In the genomic region with DNA sequence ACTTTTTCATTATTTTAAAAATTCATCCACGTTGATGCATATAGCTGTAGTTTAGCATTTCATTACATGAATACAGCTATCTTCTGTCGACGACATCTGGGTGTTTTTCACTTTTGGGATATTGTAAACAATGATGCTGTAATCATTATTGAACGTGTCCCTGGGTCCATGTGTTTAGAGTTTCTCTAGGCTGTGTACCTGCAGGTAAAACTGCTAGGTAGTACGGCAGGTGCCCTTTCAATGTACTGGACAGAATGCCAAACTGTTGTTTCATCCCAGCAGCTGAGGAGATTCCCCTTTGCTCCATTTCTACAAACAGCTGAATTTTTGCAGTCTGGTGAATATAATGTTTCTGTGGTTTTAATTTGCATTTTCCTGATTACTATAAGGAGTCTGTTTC, we compare ENCODE assay signal across 17 cellular contexts.
A peak's percentile ranks its signal among the peaks of the same experiment; 100 is the strongest.
DNase-seq lines count a peak whose midpoint lies in the region; ATAC-seq, FAIRE-seq and TF ChIP-seq lines count a peak whose summit lies in the region.
"Had no signal": no experiment of that assay in that cellular context is flagged by ENCODE, and none has a peak within 500 bp of the region (broad histone marks: within the 10 kb centered on the region; RNA-seq: fewer than 3 reads in every experiment).

No MANE protein-coding gene starts in this region.

- no peak for TF ChIP-seq POLR2A in K562 (conservative IDR thresholded peaks at IDR 0.05)

- H2BK5ac ChIP-seq in H9 (ENCODE audit: insufficient read length, low read length), result no peak overlapping the region

- no peaks in the 10 kb centered on the region for H3K79me1 ChIP-seq in H9 (ENCODE audit: insufficient read depth, low read depth, low read length, poor library complexity, severe bottlenecking)

- no TSS peak for BruUV-seq in K562 (replicated peaks; lab: Mats Ljungman, UMichigan)

- no peaks in the 10 kb centered on the region for H4K20me1 ChIP-seq in H9 (ENCODE audit: control insufficient read depth, insufficient read depth, insufficient read length)
- H4K20me1 ChIP-seq in K562 (replicated peaks; ENCODE audit: control insufficient read depth, insufficient read depth, low read length), result no peaks in the 10 kb centered on the region

- H3K36me3 Mint-ChIP-seq in CD4-positive, alpha-beta memory T cell, result peaks cover 25 to 66% of the 10 kb centered on the region in 2 donors
- H3K36me3 Mint-ChIP-seq in H9 (ENCODE audit: insufficient read depth in 1 of 3, low read depth in 3 of 3), result peaks cover 0 to 23% (median 14%) of the 10 kb centered on the region in 3 experiments; a peak in 6 of 7 replicates
- H3K36me3 Mint-ChIP-seq in naive thymus-derived CD4-positive, alpha-beta T cell, result peaks cover 4 to 35% (median 18%) of the 10 kb centered on the region in 5 donors

- no peak overlapping the region for H3K4me3 ChIP-seq in CD4-positive, alpha-beta memory T cell (ENCODE audit: low read length in 2 of 2)
- H3K4me3 ChIP-seq in K562, result no peak overlapping the region
- H3K4me3 ChIP-seq in naive thymus-derived CD4-positive, alpha-beta T cell (ENCODE audit: low read length), result no peak overlapping the region
- H3K4me3 ChIP-seq: MG63, SK-N-MC had no signal

- no peaks in the 10 kb centered on the region for H3K9me1 ChIP-seq in K562 (ENCODE audit: control insufficient read depth, insufficient read depth, low read length)

- no peak overlapping the region for H2BK12ac ChIP-seq in H9 (ENCODE audit: insufficient read length, low read depth, low read length)

- H2AFZ ChIP-seq in H9 (ENCODE audit: low read length) (no peak overlapping the region), K562 (ENCODE audit: low read depth, low read length) (no peak overlapping the region)

- H3K27ac Mint-ChIP-seq in CD4-positive, alpha-beta memory T cell, result peak overlapping the region in 5 of 7 donors; percentile 8 to 73 (median 31)
- peak overlapping the region in 2 of 3 experiments; percentile 6 to 57; a peak in 3 of 7 replicates for H3K27ac Mint-ChIP-seq in H9
- peak overlapping the region in 7 of 9 donors; percentile 15 to 70 (median 58) for H3K27ac Mint-ChIP-seq in naive thymus-derived CD4-positive, alpha-beta T cell

- in situ Hi-C loops in K562 (cut with MboI), result no loop called here

- TF ChIP-seq RAD21 in K562 (CRISPR knock-in tag; conservative IDR thresholded peaks at IDR 0.05 in 1 of 2, IDR thresholded peaks at IDR 0.05 in 1 of 2), result no peak

- peaks cover 21% of the 10 kb centered on the region for H3K36me3 ChIP-seq in CD4-positive, alpha-beta memory T cell (ENCODE audit: insufficient read depth, low read length)
- H3K36me3 ChIP-seq in K562 (ENCODE audit: control insufficient read depth, insufficient read depth, low read length), result peaks cover 29% of the 10 kb centered on the region
- H3K36me3 ChIP-seq in naive thymus-derived CD4-positive, alpha-beta T cell (ENCODE audit: control insufficient read depth in 2 of 3, insufficient read depth in 3 of 3, low read length in 3 of 3), result peaks cover 4 to 38% (median 9%) of the 10 kb centered on the region in 3 experiments

- H3K4me3 Mint-ChIP-seq in CD4-positive, alpha-beta memory T cell, result no peak overlapping the region
- no peak overlapping the region for H3K4me3 Mint-ChIP-seq in H9
- no peak overlapping the region for H3K4me3 Mint-ChIP-seq in naive thymus-derived CD4-positive, alpha-beta T cell

- no peak overlapping the region for H3K27ac ChIP-seq in CD4-positive, alpha-beta memory T cell (ENCODE audit: low read depth, low read length)
- no peak overlapping the region for H3K27ac ChIP-seq in H9 (ENCODE audit: insufficient read length, low read depth, low read length)
- H3K27ac ChIP-seq in K562 (ENCODE audit: extremely low read depth, low read depth, low read length), result no peak overlapping the region
- no peak overlapping the region for H3K27ac ChIP-seq in naive thymus-derived CD4-positive, alpha-beta T cell (ENCODE audit: low read depth, low read length)
- H3K27ac ChIP-seq: SK-N-MC had no signal

- no peaks in the 10 kb centered on the region for H3K9me3 ChIP-seq in CD4-positive, alpha-beta memory T cell (ENCODE audit: control insufficient read depth in 1 of 2, low read length in 2 of 2)
- H3K9me3 ChIP-seq in H9 (ENCODE audit: control insufficient read depth, low read depth, low read length) (no peaks in the 10 kb centered on the region), K562 (replicated peaks; ENCODE audit: control insufficient read depth, insufficient read depth, low read depth, low read length) (no peaks in the 10 kb centered on the region)
- H3K9me3 ChIP-seq in naive thymus-derived CD4-positive, alpha-beta T cell (ENCODE audit: control insufficient read depth in 2 of 3, low read length in 3 of 3), result no peaks in the 10 kb centered on the region
- H3K9me3 ChIP-seq: MG63 had no signal

- no peak overlapping the region for H3K14ac ChIP-seq in H9 (ENCODE audit: insufficient read depth, low read length)

- no peaks in the 10 kb centered on the region for H3K9me3 Mint-ChIP-seq in CD4-positive, alpha-beta memory T cell
- H3K9me3 Mint-ChIP-seq in H9, result no peaks in the 10 kb centered on the region
- H3K9me3 Mint-ChIP-seq in naive thymus-derived CD4-positive, alpha-beta T cell, result no peaks in the 10 kb centered on the region

- no peaks in the 10 kb centered on the region for H3K27me3 Mint-ChIP-seq in CD4-positive, alpha-beta memory T cell
- H3K27me3 Mint-ChIP-seq in H9 (ENCODE audit: low read depth), result no peaks in the 10 kb centered on the region
- H3K27me3 Mint-ChIP-seq in naive thymus-derived CD4-positive, alpha-beta T cell, result no peaks in the 10 kb centered on the region

- ATAC-seq in K562, result peak; percentile 18; the same call in 1 of the 3 replicates
- ATAC-seq in naive thymus-derived CD4-positive, alpha-beta T cell, result no peak
- no peak for ATAC-seq in GM18873 (IDR thresholded peaks at IDR 0.05; ENCODE audit: low FRiP score, unreplicated experiment)
- ATAC-seq: Right ventricle myocardium inferior had no signal

- H3K27me3 ChIP-seq in CD4-positive, alpha-beta memory T cell (ENCODE audit: insufficient read depth, low read length), result no peaks in the 10 kb centered on the region
- H3K27me3 ChIP-seq in H9 (ENCODE audit: insufficient read depth, low read length), result no peaks in the 10 kb centered on the region
- no peaks in the 10 kb centered on the region for H3K27me3 ChIP-seq in K562 (ENCODE audit: control insufficient read depth in 2 of 2, insufficient read depth in 2 of 2, low read length in 2 of 2)
- no peaks in the 10 kb centered on the region for H3K27me3 ChIP-seq in naive thymus-derived CD4-positive, alpha-beta T cell (ENCODE audit: control insufficient read depth in 2 of 2, insufficient read depth in 2 of 2, low read length in 2 of 2)
- H3K27me3 ChIP-seq: MG63 had no signal

- H3K56ac ChIP-seq in H9 (ENCODE audit: insufficient read length, low read depth, low read length), result no peak overlapping the region

- H3K4me1 Mint-ChIP-seq in CD4-positive, alpha-beta memory T cell, result peaks cover 0 to 6% (median 0%) of the 10 kb centered on the region in 4 donors
- H3K4me1 Mint-ChIP-seq in H9, result no peaks in the 10 kb centered on the region
- H3K4me1 Mint-ChIP-seq in naive thymus-derived CD4-positive, alpha-beta T cell, result peaks cover 0 to 9% (median 3%) of the 10 kb centered on the region in 7 donors

- no peak overlapping the region for H4K91ac ChIP-seq in H9 (ENCODE audit: insufficient read length, low read depth, low read length)

- no peak overlapping the region for H3K23ac ChIP-seq in H9 (ENCODE audit: insufficient read length, low read depth, low read length)

- H2BK15ac ChIP-seq in H9 (ENCODE audit: low read depth, low read length), result no peak overlapping the region

- H3K4ac ChIP-seq in H9 (ENCODE audit: low read depth, low read length), result no peak overlapping the region

- no peaks in the 10 kb centered on the region for H3K4me1 ChIP-seq in CD4-positive, alpha-beta memory T cell (ENCODE audit: insufficient read depth, low read length)
- H3K4me1 ChIP-seq in H9 (ENCODE audit: insufficient read depth, low read length) (no peaks in the 10 kb centered on the region), K562 (replicated peaks in 1 of 2; ENCODE audit: control insufficient read depth in 2 of 2, insufficient read depth in 2 of 2, low read length in 2 of 2) (peaks cover 0 to 11% of the 10 kb centered on the region in 2 experiments; a peak in 3 of 5 replicates)
- no peaks in the 10 kb centered on the region for H3K4me1 ChIP-seq in naive thymus-derived CD4-positive, alpha-beta T cell (ENCODE audit: control insufficient read depth in 2 of 2, insufficient read depth in 2 of 2, low read length in 2 of 2)

- no peak overlapping the region for H3T11ph ChIP-seq in H9 (ENCODE audit: low read length)

- CTCF ChIA-PET in CD4-positive, alpha-beta memory T cell (lab: Charles Lee; ENCODE audit: partially characterized antibody), result no interaction called here
- CTCF ChIA-PET in K562 (lab: Yijun Ruan, JAX; ENCODE audit: low intra/inter-chr PET ratio), result no interaction called here
- CTCF ChIA-PET in naive thymus-derived CD4-positive, alpha-beta T cell (lab: Charles Lee), result no interaction called here

- H2AK5ac ChIP-seq in H9 (ENCODE audit: insufficient read length, low read length), result no peak overlapping the region

- intact Hi-C loops in CD4-positive, alpha-beta memory T cell (cut with micrococcal nuclease), result no loop called here
- intact Hi-C loops in K562 (cut with micrococcal nuclease), result no loop called here
- intact Hi-C loops in naive thymus-derived CD4-positive, alpha-beta T cell (cut with micrococcal nuclease), result loop anchor here (2.0 to 10.0 kb wide), 2 partner anchors 211 to 213 kb away; no protein-coding TSS in a partner anchor

- no peak overlapping the region for H4K8ac ChIP-seq in H9 (replicated peaks; ENCODE audit: insufficient read length, low read depth, low read length)

- H3K9ac ChIP-seq in H9 (ENCODE audit: extremely low read depth, insufficient read length, low read length) (no peak overlapping the region), K562 (ENCODE audit: insufficient read depth in 1 of 2, low read depth in 2 of 2, low read length in 2 of 2) (no peak overlapping the region)

- DNase-seq in CD4-positive, alpha-beta memory T cell, result no peak
- DNase-seq in H9 (no peak), K562 (ENCODE audit: extremely low read depth in 1 of 4, low spot score in 3 of 4) (no peak), NOMO-1 treated with dmso at 0.1 percent for 144 hours (lab: John Stamatoyannopoulos, UW; ENCODE audit: unreplicated experiment) (no peak), LoVo (ENCODE audit: low spot score) (no peak)
- no peak for DNase-seq in naive thymus-derived CD4-positive, alpha-beta T cell
- DNase-seq: ACHN, DMS 273 treated with DMSO at 0.1 percent for 48 hours, EL, KG1, MG63, NCI-H1092 treated with DMSO at 0.1 percent for 48 hours, NCI-H1694 treated with DMSO at 0.1 percent for 48 hours, NCI-H748 treated with DMSO at 0.1 percent for 48 hours had no signal

- POLR2A ChIA-PET in CD4-positive, alpha-beta memory T cell (lab: Charles Lee; ENCODE audit: partially characterized antibody), result no interaction called here
- POLR2A ChIA-PET in K562 (lab: Yijun Ruan, JAX), result interaction anchor here (0.9 to 1.4 kb wide), 3 partner anchors 18 to 440 kb away, joined by 3 to 6 read pairs (median 5); no protein-coding TSS in a partner anchor
- POLR2A ChIA-PET in naive thymus-derived CD4-positive, alpha-beta T cell (lab: Charles Lee), result no interaction called here

- no peak for FAIRE-seq in K562 (lab: Jason Lieb, UNC)

- H3K18ac ChIP-seq in H9 (ENCODE audit: insufficient read length, low read depth, low read length), result no peak overlapping the region

- H3K4me2 ChIP-seq in H9 (ENCODE audit: insufficient read depth, insufficient read length, low read length) (no peak overlapping the region), K562 (ENCODE audit: insufficient read depth, low read length) (no peak overlapping the region; the same call in 1 of the 2 replicates)

- H4K5ac ChIP-seq in H9 (ENCODE audit: insufficient read length, low read depth, low read length), result no peak overlapping the region

- H2BK20ac ChIP-seq in H9 (ENCODE audit: low read depth, low read length, poor library complexity, severe bottlenecking), result no peak overlapping the region

- no CpG with 5 or more reads among the region's 5 CpGs for WGBS in H9 (ENCODE audit: extremely low coverage, insufficient read length, low lambda C conversion rate)
- WGBS in K562 (ENCODE audit: insufficient coverage, low coverage, missing lambda C conversion rate), result 35% methylated on average over 5 of the region's 5 CpGs

- TF ChIP-seq CTCF in H9 (conservative IDR thresholded peaks at IDR 0.05) (no peak), K562 (IDR thresholded peaks at IDR 0.05 in 2 of 3, conservative IDR thresholded peaks at IDR 0.05 in 1 of 3; ENCODE audit: insufficient read depth in 2 of 3, low read depth in 1 of 3, low read length in 3 of 3) (no peak)

- H2BK120ac ChIP-seq in H9 (ENCODE audit: low read depth, low read length, poor library complexity, severe bottlenecking), result no peak overlapping the region

- no peaks in the 10 kb centered on the region for H3K23me2 ChIP-seq in H9 (ENCODE audit: insufficient read length, low read depth, low read length, poor library complexity, severe bottlenecking)

- H3K79me2 ChIP-seq in H9 (ENCODE audit: insufficient read depth, low read length) (no peaks in the 10 kb centered on the region), K562 (ENCODE audit: control insufficient read depth, insufficient read depth, low read length) (no peaks in the 10 kb centered on the region)

- no peak for TF ChIP-seq EP300 in K562 (IDR thresholded peaks at IDR 0.05; ENCODE audit: low read length)

Comparison
In these comparisons a context has a peak if more than half of its experiments do, and no peak if none do; other contexts are left out.
1. intact Hi-C loops: an anchor here in naive thymus-derived CD4-positive, alpha-beta T cell (2.0 to 10.0 kb wide); none called in CD4-positive, alpha-beta memory T cell and K562.